Comparison of ENCODE assay signal across 10 cellular contexts in genomic region chr21:41207401-41208388, GRCh38. TPM values are rescaled to one million over a fixed set of nuclear protein-coding genes. Genes with fewer than 3 reads are reported as not detected.
DNase-seq lines count a peak whose midpoint lies in the region; ATAC-seq, FAIRE-seq and TF ChIP-seq lines count a peak whose summit lies in the region.
"Had no signal": no experiment of that assay in that cellular context is flagged by ENCODE, and none has a peak within 500 bp of the region (broad histone marks: within the 10 kb centered on the region; RNA-seq: fewer than 3 reads in every experiment).

No MANE protein-coding gene starts in this region.

- no peak overlapping the region for H3K27ac ChIP-seq in RWPE2 (ENCODE audit: poor library complexity, severe bottlenecking)

- H3K27me3 ChIP-seq in RWPE2 (ENCODE audit: insufficient read depth, poor library complexity, severe bottlenecking), result no peaks in the 10 kb centered on the region

- ATAC-seq in RWPE2 (ENCODE audit: low read depth) (peak; percentile 51; the same call in 1 of the 3 replicates), HG03280 (IDR thresholded peaks at IDR 0.05; ENCODE audit: unreplicated experiment) (no peak)
- ATAC-seq: activated CD8-positive, alpha-beta memory T cell treated with anti-CD3 and anti-CD28 coated beads, Interleukin-2, amount 10 ng/mL, durations not matched to agents 7 days and 5 days had no signal

- no peaks in the 10 kb centered on the region for H3K4me1 ChIP-seq in RWPE2 (ENCODE audit: insufficient read depth, poor library complexity, severe bottlenecking)

- TF ChIP-seq CTCF in RWPE2 (IDR thresholded peaks at IDR 0.05; ENCODE audit: poor library complexity, severe bottlenecking), result no peak

- no peaks in the 10 kb centered on the region for H3K36me3 ChIP-seq in RWPE2 (ENCODE audit: low read depth)

- FAIRE-seq in frontal cortex (lab: Jason Lieb, UNC), result no peak
- FAIRE-seq: GM18507 had no signal

- H3K9me3 ChIP-seq in RWPE2 (ENCODE audit: severe bottlenecking), result no peaks in the 10 kb centered on the region

- H3K4me3 ChIP-seq in RWPE2 (ENCODE audit: severe bottlenecking), result no peak overlapping the region

- peak; percentile 52 for DNase-seq in Daoy (ENCODE audit: low read depth)
- no peak for DNase-seq in RWPE2 (ENCODE audit: low spot score)
- peak; percentile 10 to 28 for DNase-seq in frontal cortex (ENCODE audit: low spot score in 2 of 2)
- peak; percentile 93 for DNase-seq in renal cortical epithelial cell (ENCODE audit: low read depth)
- no peak for DNase-seq in NCI-H2227 treated with DMSO at 0.1 percent for 48 hours (lab: John Stamatoyannopoulos, UW)
- DNase-seq in NCI-H2171 treated with DMSO at 0.1 percent for 48 hours (lab: John Stamatoyannopoulos, UW), result no peak
- no peak for DNase-seq in stimulated activated CD4-positive, alpha-beta T cell treated with anti-CD3 and anti-CD28 coated beads, Interleukin-2, amount 100 ng/mL, for 24 hours
- DNase-seq: activated CD8-positive, alpha-beta memory T cell treated with anti-CD3 and anti-CD28 coated beads, Interleukin-2, amount 10 ng/mL, durations not matched to agents 7 days and 5 days had no signal

RNA-seq across cellular contexts. Expression of gene BACE2, which starts 39.7 kb away (rescaled TPM):
- total RNA-seq in Daoy (2014; rRNA removed; shearing (Covaris generic)), result 70.5 and 74.0 TPM in 2 replicates
- total RNA-seq in frontal cortex, result 10.2 TPM
- 88.7 and 99.5 TPM in 2 replicates for total RNA-seq in renal cortical epithelial cell

Comparison
In these comparisons a context has a peak if more than half of its experiments do, and no peak if none do; other contexts are left out.
1. DNase-seq: peak in Daoy (single experiment), frontal cortex (2 of 2) and renal cortical epithelial cell (single experiment); none in RWPE2 (single experiment), NCI-H2227 treated with DMSO at 0.1 percent for 48 hours (single experiment), NCI-H2171 treated with DMSO at 0.1 percent for 48 hours (single experiment) and stimulated activated CD4-positive, alpha-beta T cell treated with anti-CD3 and anti-CD28 coated beads, Interleukin-2, amount 100 ng/mL, for 24 hours (0 of 2).